8 cellular contexts compared by ENCODE assay signal in genomic region chr14:96502621-96503251, GRCh38. TPM values are rescaled to one million over a fixed set of nuclear protein-coding genes. Genes with fewer than 3 reads are reported as not detected.
DNase-seq lines count a peak whose midpoint lies in the region; ATAC-seq and TF ChIP-seq lines count a peak whose summit lies in the region.

No MANE protein-coding gene starts in this region.

- H3K27me3 Mint-ChIP-seq in activated T-helper 2 cell treated with anti-CD3 and anti-CD28 coated beads, Interferon-gamma antibody, Interleukin-2, Interleukin-4, amounts not matched to agents 10 μg/mL and 5 μg/mL and 100 μg/mL, durations not matched to agents 14 hours and 24 hours and 36 hours (ENCODE audit: low read depth): peaks cover 5% of the 10 kb centered on the region

- H3K4me1 Mint-ChIP-seq in activated T-helper 2 cell treated with anti-CD3 and anti-CD28 coated beads, Interferon-gamma antibody, Interleukin-2, Interleukin-4, amounts not matched to agents 10 μg/mL and 5 μg/mL and 100 μg/mL, durations not matched to agents 14 hours and 24 hours and 36 hours (ENCODE audit: low read depth): peaks cover 43% of the 10 kb centered on the region

- peak; percentile 43 for ATAC-seq in HG02588 (IDR thresholded peaks at IDR 0.05; ENCODE audit: unreplicated experiment)

- DNase-seq in GM06990 (ENCODE audit: extremely low read depth, insufficient read length): no peak
- DNase-seq in NB4 (ENCODE audit: low read depth): peak; percentile 85
- DNase-seq in activated T-helper 2 cell treated with anti-CD3 and anti-CD28 coated beads, Interferon-gamma antibody, Interleukin-2, Interleukin-4, amounts not matched to agents 10 μg/mL and 5 μg/mL and 100 μg/mL, durations not matched to agents 14 hours and 24 hours and 36 hours (ENCODE audit: low spot score): no peak
- DNase-seq in germinal center (ENCODE audit: low spot score): peak; percentile 69
- peak; percentile 65 for DNase-seq in ureter (ENCODE audit: low spot score)

- no peaks in the 10 kb centered on the region for H3K9me3 Mint-ChIP-seq in activated T-helper 2 cell treated with anti-CD3 and anti-CD28 coated beads, Interferon-gamma antibody, Interleukin-2, Interleukin-4, amounts not matched to agents 10 μg/mL and 5 μg/mL and 100 μg/mL, durations not matched to agents 14 hours and 24 hours and 36 hours

- peaks cover 3% of the 10 kb centered on the region for H3K9me3 ChIP-seq in neuron (ENCODE audit: low read length)

- H3K4me1 ChIP-seq in neuron (ENCODE audit: insufficient read depth, low read length): peaks cover 25% of the 10 kb centered on the region

- intact Hi-C loops in activated T-helper 2 cell treated with anti-CD3 and anti-CD28 coated beads, Interferon-gamma antibody, Interleukin-2, Interleukin-4, amounts not matched to agents 10 μg/mL and 5 μg/mL and 100 μg/mL, durations not matched to agents 14 hours and 24 hours and 36 hours (cut with micrococcal nuclease): loop anchor here (1.0 to 10.0 kb wide), 2 partner anchors 108 to 139 kb away; partner anchors contain the start of genes AK7, ATG2B and GSKIP

- peak overlapping the region; percentile 84 for H3K27ac ChIP-seq in 22Rv1

- H3K36me3 ChIP-seq in GM06990 (ENCODE audit: control insufficient read depth, insufficient read depth, low read length) (no peaks in the 10 kb centered on the region), neuron (ENCODE audit: insufficient read depth, low read length) (peaks cover 8% of the 10 kb centered on the region)

- TF ChIP-seq CTCF in 22Rv1 (IDR thresholded peaks at IDR 0.05) (no peak), GM06990 (IDR thresholded peaks at IDR 0.05; ENCODE audit: insufficient read depth, low read length, poor library complexity, severe bottlenecking) (no peak), NB4 (IDR thresholded peaks at IDR 0.05; ENCODE audit: low read depth, low read length) (no peak)

- H3K27ac Mint-ChIP-seq in activated T-helper 2 cell treated with anti-CD3 and anti-CD28 coated beads, Interferon-gamma antibody, Interleukin-2, Interleukin-4, amounts not matched to agents 10 μg/mL and 5 μg/mL and 100 μg/mL, durations not matched to agents 14 hours and 24 hours and 36 hours: peak overlapping the region; percentile 99

- H3K27me3 ChIP-seq in GM06990 (replicated peaks; ENCODE audit: control insufficient read depth, insufficient read depth, low read length) (no peaks in the 10 kb centered on the region), neuron (ENCODE audit: insufficient read depth, low read length) (no peaks in the 10 kb centered on the region)

- H3K4me3 ChIP-seq in GM06990 (replicated peaks; ENCODE audit: low read depth, low read length): peak overlapping the region; percentile 97
- H3K4me3 ChIP-seq in NB4 (ENCODE audit: low read depth, low read length): peak overlapping the region; percentile 96
- peak overlapping the region; percentile 88 for H3K4me3 ChIP-seq in neuron (ENCODE audit: low read length)

- H3K4me3 Mint-ChIP-seq in activated T-helper 2 cell treated with anti-CD3 and anti-CD28 coated beads, Interferon-gamma antibody, Interleukin-2, Interleukin-4, amounts not matched to agents 10 μg/mL and 5 μg/mL and 100 μg/mL, durations not matched to agents 14 hours and 24 hours and 36 hours (ENCODE audit: low read depth): peak overlapping the region; percentile 98

- H3K36me3 Mint-ChIP-seq in activated T-helper 2 cell treated with anti-CD3 and anti-CD28 coated beads, Interferon-gamma antibody, Interleukin-2, Interleukin-4, amounts not matched to agents 10 μg/mL and 5 μg/mL and 100 μg/mL, durations not matched to agents 14 hours and 24 hours and 36 hours (ENCODE audit: low read depth): peaks cover 36% of the 10 kb centered on the region

- H2AFZ ChIP-seq in neuron (ENCODE audit: low read depth, low read length): peak overlapping the region; percentile 80

- no peak for TF ChIP-seq POLR2A in NB4 (IDR thresholded peaks at IDR 0.05; ENCODE audit: extremely low read depth, insufficient read length)

RNA-seq across cellular contexts. Expression of gene PAPOLA, which starts 0.6 kb away (rescaled TPM):
- 211 and 217 TPM in 2 replicates for total RNA-seq in activated T-helper 2 cell treated with anti-CD3 and anti-CD28 coated beads, Interferon-gamma antibody, Interleukin-2, Interleukin-4, amounts not matched to agents 10 μg/mL and 5 μg/mL and 100 μg/mL, durations not matched to agents 14 hours and 24 hours and 36 hours
- 207 TPM for total RNA-seq in ureter

Comparison
In these comparisons a context has a peak if more than half of its experiments do, and no peak if none do; other contexts are left out.
1. DNase-seq: peak in NB4 (single experiment), germinal center (single experiment) and ureter (single experiment); none in GM06990 (single experiment) and activated T-helper 2 cell treated with anti-CD3 and anti-CD28 coated beads, Interferon-gamma antibody, Interleukin-2, Interleukin-4, amounts not matched to agents 10 μg/mL and 5 μg/mL and 100 μg/mL, durations not matched to agents 14 hours and 24 hours and 36 hours (single experiment).
2. Peak in every context shown above with its lines, with median percentiles within 50 percentile points of each other: H3K4me3 ChIP-seq.